20 cellular contexts compared by ENCODE assay signal in the genomic region with DNA sequence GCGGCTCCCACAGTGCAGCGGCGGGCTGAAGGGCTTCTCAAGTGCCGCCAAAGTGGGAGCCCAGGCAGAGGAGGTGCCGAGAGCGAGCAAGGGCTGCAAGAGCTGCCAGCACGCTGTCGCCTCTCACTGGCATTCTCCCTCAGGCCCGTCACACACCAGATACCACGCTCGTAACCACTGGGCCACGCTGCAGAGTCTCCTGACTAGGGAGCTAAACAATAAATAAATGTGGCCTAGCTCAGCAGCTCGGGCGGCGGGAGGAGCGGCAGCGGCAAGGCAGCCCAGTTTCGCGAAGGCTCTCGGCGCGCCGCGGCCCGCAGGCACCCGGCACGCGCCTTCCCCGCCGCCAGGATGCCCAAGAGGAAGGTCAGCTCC. TPM values are rescaled to one million over a fixed set of nuclear protein-coding genes. Genes with fewer than 3 reads are reported as not detected.
DNase-seq lines count a peak whose midpoint lies in the region; ATAC-seq and TF ChIP-seq lines count a peak whose summit lies in the region.
"Had no signal": no experiment of that assay in that cellular context is flagged by ENCODE, and none has a peak within 500 bp of the region (broad histone marks: within the 10 kb centered on the region; RNA-seq: fewer than 3 reads in every experiment).

No MANE protein-coding gene starts in this region.

- H3K27me3 Mint-ChIP-seq in glutamatergic neuron (ENCODE audit: unreplicated experiment) (peaks cover 12% of the 10 kb centered on the region), nephron (ENCODE audit: low read depth) (no peaks in the 10 kb centered on the region)

- no peak for ATAC-seq in upper lobe of left lung (ENCODE audit: low FRiP score in 2 of 2)
- ATAC-seq in GM21737 (IDR thresholded peaks at IDR 0.05; ENCODE audit: unreplicated experiment), result no peak
- ATAC-seq: HepG2 had no signal

- peak overlapping the region; percentile 77 for H3K4me3 Mint-ChIP-seq in glutamatergic neuron (ENCODE audit: unreplicated experiment)
- H3K4me3 Mint-ChIP-seq in nephron, result peak overlapping the region; percentile 44 to 62 (median 60)

- no peaks in the 10 kb centered on the region for H3K36me3 ChIP-seq in HUES6 (ENCODE audit: control insufficient read depth, insufficient read depth, low read length)
- no peaks in the 10 kb centered on the region for H3K36me3 ChIP-seq in upper lobe of left lung
- H3K36me3 ChIP-seq: Peyer's patch had no signal

- 92 to 96% methylated on average over 30 of the region's 30 CpGs for WGBS in upper lobe of left lung, 2 donors

- H3K36me3 Mint-ChIP-seq in glutamatergic neuron (ENCODE audit: unreplicated experiment), result no peaks in the 10 kb centered on the region
- no peaks in the 10 kb centered on the region for H3K36me3 Mint-ChIP-seq in nephron (ENCODE audit: low read depth)
- H3K36me3 Mint-ChIP-seq: CD4-positive, CD25-positive, alpha-beta regulatory T cell had no signal

- H3K4me1 ChIP-seq in HUES6 (ENCODE audit: control insufficient read depth, insufficient read depth, low read length), result peaks cover 18% of the 10 kb centered on the region; the same call in 1 of the 2 replicates
- peaks cover 0 to 19% (median 9%) of the 10 kb centered on the region in 4 donors for H3K4me1 ChIP-seq in upper lobe of left lung
- H3K4me1 ChIP-seq: Peyer's patch had no signal

- no peak for TF ChIP-seq POLR2A in upper lobe of left lung (IDR thresholded peaks at IDR 0.05)

- DNase-seq in glutamatergic neuron (peak; percentile 50), upper lobe of left lung (peak; percentile 31 to 78), cerebellar nuclear complex (lab: John Stamatoyannopoulos, UW) (no peak), dedifferentiated amniotic fluid mesenchymal stem cell (ENCODE audit: extremely low spot score) (no peak)
- DNase-seq: AML-193; Calu3; CD4-positive, CD25-positive, alpha-beta regulatory T cell; DMS79; MM.1S; NCI-H1105; NCI-H187 treated with DMSO at 0.1 percent for 48 hours; NCI-H2171 treated with DMSO at 0.1 percent for 48 hours; NCI-H510A; Peyer's patch; Right ventricle myocardium superior had no signal

- H3K9me3 Mint-ChIP-seq in glutamatergic neuron (ENCODE audit: unreplicated experiment) (no peaks in the 10 kb centered on the region), nephron (no peaks in the 10 kb centered on the region)
- H3K9me3 Mint-ChIP-seq: CD4-positive, CD25-positive, alpha-beta regulatory T cell had no signal

- peaks cover 6% of the 10 kb centered on the region; the same call in 1 of the 2 replicates for H3K27me3 ChIP-seq in HUES6 (ENCODE audit: control insufficient read depth, insufficient read depth, low read length)
- no peaks in the 10 kb centered on the region for H3K27me3 ChIP-seq in upper lobe of left lung
- H3K27me3 ChIP-seq: Peyer's patch had no signal

- no peak for TF ChIP-seq EP300 in upper lobe of left lung (IDR thresholded peaks at IDR 0.05)

- peak overlapping the region; percentile 26 for H3K9ac ChIP-seq in HUES6 (ENCODE audit: low read length)
- H3K9ac ChIP-seq: KMS-11 had no signal

- no peak for TF ChIP-seq CTCF in glutamatergic neuron (IDR thresholded peaks at IDR 0.05; ENCODE audit: partially characterized antibody, unreplicated experiment)
- TF ChIP-seq CTCF in nephron (IDR thresholded peaks at IDR 0.05; ENCODE audit: unreplicated experiment in 3 of 3), result no peak
- no peak for TF ChIP-seq CTCF in upper lobe of left lung (IDR thresholded peaks at IDR 0.05)

- H3K27ac ChIP-seq in HUES6 (ENCODE audit: low read depth, low read length), result no peak overlapping the region
- no peak overlapping the region for H3K27ac ChIP-seq in upper lobe of left lung
- H3K27ac ChIP-seq: KMS-11, Peyer's patch had no signal

- no peaks in the 10 kb centered on the region for H3K9me3 ChIP-seq in HUES6 (ENCODE audit: control insufficient read depth, insufficient read depth, low read depth, low read length)
- no peaks in the 10 kb centered on the region for H3K9me3 ChIP-seq in upper lobe of left lung
- H3K9me3 ChIP-seq: Peyer's patch had no signal

- H3K27ac Mint-ChIP-seq in glutamatergic neuron (ENCODE audit: unreplicated experiment), result no peak overlapping the region
- H3K27ac Mint-ChIP-seq in nephron, result no peak overlapping the region
- H3K27ac Mint-ChIP-seq: CD4-positive, CD25-positive, alpha-beta regulatory T cell had no signal

- H3K4me1 Mint-ChIP-seq in glutamatergic neuron (ENCODE audit: low read depth, unreplicated experiment), result no peaks in the 10 kb centered on the region
- H3K4me1 Mint-ChIP-seq in nephron, result peaks cover 35% of the 10 kb centered on the region

- peak overlapping the region; percentile 39; the same call in 1 of the 2 replicates for H3K4me3 ChIP-seq in HUES6 (ENCODE audit: low read depth, low read length)
- no peak overlapping the region for H3K4me3 ChIP-seq in upper lobe of left lung
- H3K4me3 ChIP-seq: Peyer's patch had no signal

RNA-seq across cellular contexts. Expression of a gene that starts 55.9 kb away (rescaled TPM):
- total RNA-seq in glutamatergic neuron (ENCODE audit: unreplicated experiment) (8.6 TPM), upper lobe of left lung (100 to 1,000 TPM in 1 of 6 donors, 10 to 100 TPM in 5; 54.5 to 109 (median 67.5) TPM)

Comparison
In these comparisons a context has a peak if more than half of its experiments do, and no peak if none do; other contexts are left out.
1. DNase-seq: peak in glutamatergic neuron (single experiment) and upper lobe of left lung (2 of 2); none in cerebellar nuclear complex (0 of 2) and dedifferentiated amniotic fluid mesenchymal stem cell (single experiment).